21 cellular contexts compared by ENCODE assay signal in the genomic region with DNA sequence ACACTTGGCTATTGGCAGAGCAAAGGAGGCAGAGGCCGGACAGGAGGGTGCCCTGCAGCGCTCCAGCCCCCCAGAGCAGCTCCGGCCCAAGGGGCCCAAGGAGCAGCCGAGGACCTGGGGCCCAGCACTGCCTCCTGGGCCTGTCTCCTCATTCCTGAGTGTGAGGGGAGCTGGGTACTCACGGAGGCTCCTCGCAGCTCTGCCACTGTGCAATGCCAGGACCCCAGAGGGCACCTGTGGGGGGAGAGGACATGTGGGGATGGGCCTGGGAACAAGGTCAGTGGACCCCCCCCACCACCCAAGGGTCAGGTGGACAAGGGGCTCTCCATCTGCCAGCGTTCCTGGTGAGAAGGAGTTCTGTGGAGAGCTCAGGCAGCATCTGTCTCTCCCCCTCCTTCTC.
DNase-seq lines count a peak whose midpoint lies in the region; ATAC-seq, FAIRE-seq and TF ChIP-seq lines count a peak whose summit lies in the region.
"Had no signal": no experiment of that assay in that cellular context is flagged by ENCODE, and none has a peak within 500 bp of the region (broad histone marks: within the 10 kb centered on the region; RNA-seq: fewer than 3 reads in every experiment).

No MANE protein-coding gene starts in this region.

- H3K23ac ChIP-seq in H9 (ENCODE audit: insufficient read length, low read depth, low read length), result no peak overlapping the region
- H3K23ac ChIP-seq in neuronal stem cell (ENCODE audit: low read depth, low read length, poor library complexity), result no peak overlapping the region

- H3K18ac ChIP-seq in H9 (ENCODE audit: insufficient read length, low read depth, low read length) (no peak overlapping the region), neuronal stem cell (ENCODE audit: low read length) (peak overlapping the region; percentile 21)

- H3K9me3 ChIP-seq in H9 (ENCODE audit: control insufficient read depth, low read depth, low read length) (no peaks in the 10 kb centered on the region), kidney (ENCODE audit: control insufficient read depth in 1 of 2, low read length in 2 of 2) (no peaks in the 10 kb centered on the region), neuronal stem cell (replicated peaks in 1 of 2; ENCODE audit: control insufficient read depth in 2 of 2, insufficient read depth in 1 of 2, low read depth in 1 of 2, low read length in 2 of 2) (peaks cover 0 to 2% of the 10 kb centered on the region in 2 donors), testis (no peaks in the 10 kb centered on the region)
- H3K9me3 ChIP-seq: A549 had no signal

- H4K20me1 ChIP-seq in H9 (ENCODE audit: control insufficient read depth, insufficient read depth, insufficient read length), result no peaks in the 10 kb centered on the region

- H3K79me2 ChIP-seq in H9 (ENCODE audit: insufficient read depth, low read length), result no peaks in the 10 kb centered on the region

- no peak overlapping the region for H3K56ac ChIP-seq in H9 (ENCODE audit: insufficient read length, low read depth, low read length)

- peak overlapping the region; percentile 69 for H3K27ac Mint-ChIP-seq in activated naive CD8-positive, alpha-beta T cell treated with anti-CD3 and anti-CD28 coated beads, Interleukin-2, amount 50 U/mL, for 24 hours
- H3K27ac Mint-ChIP-seq in activated naive CD8-positive, alpha-beta T cell treated with anti-CD3 and anti-CD28 coated beads for 36 hours, result no peak overlapping the region
- H3K27ac Mint-ChIP-seq in H9, result peak overlapping the region in 2 of 3 experiments; percentile 36 to 87; a peak in 3 of 7 replicates
- no peak overlapping the region for H3K27ac Mint-ChIP-seq in WTC11
- H3K27ac Mint-ChIP-seq: CD4-positive, CD25-positive, alpha-beta regulatory T cell; CD8-positive, alpha-beta memory T cell; IgD-negative memory B cell had no signal

- TF ChIP-seq CTCF in H9 (conservative IDR thresholded peaks at IDR 0.05), result no peak
- TF ChIP-seq CTCF in kidney (IDR thresholded peaks at IDR 0.05; ENCODE audit: borderline replicate concordance, extremely low read depth, insufficient read depth), result no peak
- TF ChIP-seq CTCF in WTC11 (IDR thresholded peaks at IDR 0.05), result no peak
- TF ChIP-seq CTCF in testis (IDR thresholded peaks at IDR 0.05), result no peak

- peaks cover 3% of the 10 kb centered on the region for H3K9me3 Mint-ChIP-seq in activated naive CD8-positive, alpha-beta T cell treated with anti-CD3 and anti-CD28 coated beads, Interleukin-2, amount 50 U/mL, for 24 hours
- H3K9me3 Mint-ChIP-seq in activated naive CD8-positive, alpha-beta T cell treated with anti-CD3 and anti-CD28 coated beads for 36 hours, result no peaks in the 10 kb centered on the region
- H3K9me3 Mint-ChIP-seq in H9 (peaks cover 6 to 14% of the 10 kb centered on the region in 2 experiments; a peak in 3 of 5 replicates), WTC11 (peaks cover 7% of the 10 kb centered on the region)
- H3K9me3 Mint-ChIP-seq: CD8-positive, alpha-beta memory T cell; IgD-negative memory B cell had no signal

- H3K36me3 ChIP-seq in kidney (ENCODE audit: control insufficient read depth in 1 of 2, insufficient read depth in 2 of 2, low read length in 2 of 2), result no peaks in the 10 kb centered on the region
- no peaks in the 10 kb centered on the region for H3K36me3 ChIP-seq in neuronal stem cell (replicated peaks in 1 of 2; ENCODE audit: control insufficient read depth in 2 of 2, insufficient read depth in 2 of 2, low read length in 2 of 2)
- H3K36me3 ChIP-seq in testis (ENCODE audit: low read depth, missing control alignments), result no peaks in the 10 kb centered on the region

- no peak for TF ChIP-seq POLR2A in testis (IDR thresholded peaks at IDR 0.05)

- H2BK5ac ChIP-seq in H9 (ENCODE audit: insufficient read length, low read length) (no peak overlapping the region), neuronal stem cell (ENCODE audit: low read length) (peak overlapping the region; percentile 35)

- no peaks in the 10 kb centered on the region for H3K36me3 Mint-ChIP-seq in activated naive CD8-positive, alpha-beta T cell treated with anti-CD3 and anti-CD28 coated beads, Interleukin-2, amount 50 U/mL, for 24 hours (ENCODE audit: low read depth)
- H3K36me3 Mint-ChIP-seq in activated naive CD8-positive, alpha-beta T cell treated with anti-CD3 and anti-CD28 coated beads for 36 hours, result no peaks in the 10 kb centered on the region
- H3K36me3 Mint-ChIP-seq in H9 (ENCODE audit: insufficient read depth in 1 of 3, low read depth in 3 of 3) (peaks cover 0 to 7% (median 2%) of the 10 kb centered on the region in 3 experiments; a peak in 3 of 7 replicates), WTC11 (peaks cover 5% of the 10 kb centered on the region; the same call in 1 of the 2 replicates)
- H3K36me3 Mint-ChIP-seq: CD4-positive, CD25-positive, alpha-beta regulatory T cell; CD8-positive, alpha-beta memory T cell; IgD-negative memory B cell had no signal

- ATAC-seq in activated naive CD8-positive, alpha-beta T cell treated with anti-CD3 and anti-CD28 coated beads, Interleukin-2, amount 50 U/mL, for 24 hours, result no peak
- no peak for ATAC-seq in WTC11
- ATAC-seq: A549 had no signal

- intact Hi-C loops in kidney (cut with DNase I) (no loop called here), testis (cut with DNase I; ENCODE audit: low total_unique reads) (no loop called here)

- H2BK15ac ChIP-seq in H9 (ENCODE audit: low read depth, low read length) (no peak overlapping the region), neuronal stem cell (ENCODE audit: low read length) (peak overlapping the region; percentile 42)

- no peak overlapping the region for H3K4me3 ChIP-seq in kidney (ENCODE audit: low read length in 2 of 2)
- H3K4me3 ChIP-seq in neuronal stem cell (ENCODE audit: low read length in 2 of 2), result no peak overlapping the region
- H3K4me3 ChIP-seq in testis, result no peak overlapping the region
- H3K4me3 ChIP-seq: A549 had no signal

- CTCF ChIA-PET in WTC11 (lab: Charles Lee), result interaction anchor here (0.5 kb wide), 1 partner anchor 78 kb away, joined by 4 read pairs; no protein-coding TSS in a partner anchor

- no peak overlapping the region for H2AFZ ChIP-seq in H9 (ENCODE audit: low read length)
- H2AFZ ChIP-seq in neuronal stem cell (ENCODE audit: low read length), result no peak overlapping the region

- H3K27me3 Mint-ChIP-seq in activated naive CD8-positive, alpha-beta T cell treated with anti-CD3 and anti-CD28 coated beads, Interleukin-2, amount 50 U/mL, for 24 hours, result peaks cover 15% of the 10 kb centered on the region
- peaks cover 11% of the 10 kb centered on the region for H3K27me3 Mint-ChIP-seq in activated naive CD8-positive, alpha-beta T cell treated with anti-CD3 and anti-CD28 coated beads for 36 hours
- H3K27me3 Mint-ChIP-seq in H9 (ENCODE audit: low read depth) (peaks cover 8% of the 10 kb centered on the region), WTC11 (ENCODE audit: low read depth) (no peaks in the 10 kb centered on the region)

- H3K27me3 ChIP-seq in H9 (ENCODE audit: insufficient read depth, low read length), result no peaks in the 10 kb centered on the region
- peaks cover 0 to 13% (median 0%) of the 10 kb centered on the region in 3 experiments for H3K27me3 ChIP-seq in neuronal stem cell (ENCODE audit: control insufficient read depth in 3 of 3, insufficient read depth in 3 of 3, low read depth in 1 of 3, low read length in 3 of 3)
- no peaks in the 10 kb centered on the region for H3K27me3 ChIP-seq in testis

- no peak overlapping the region for H2AK5ac ChIP-seq in H9 (ENCODE audit: insufficient read length, low read length)
- H2AK5ac ChIP-seq in neuronal stem cell (ENCODE audit: low read depth, low read length), result peak overlapping the region; percentile 56

- no peak overlapping the region for H4K8ac ChIP-seq in H9 (replicated peaks; ENCODE audit: insufficient read length, low read depth, low read length)
- H4K8ac ChIP-seq in neuronal stem cell (ENCODE audit: low read depth, low read length), result no peak overlapping the region

- no peak overlapping the region for H2BK12ac ChIP-seq in H9 (ENCODE audit: insufficient read length, low read depth, low read length)
- H2BK12ac ChIP-seq in neuronal stem cell (ENCODE audit: low read length), result peak overlapping the region; percentile 26

- H3K9ac ChIP-seq in H9 (ENCODE audit: extremely low read depth, insufficient read length, low read length) (no peak overlapping the region), kidney (ENCODE audit: low read length in 2 of 2) (no peak overlapping the region), neuronal stem cell (ENCODE audit: low read depth, low read length, poor library complexity) (no peak overlapping the region)

- WGBS in H9 (ENCODE audit: extremely low coverage, insufficient read length, low lambda C conversion rate), result no CpG with 5 or more reads among the region's 7 CpGs
- no CpG with 5 or more reads among the region's 7 CpGs for WGBS in neuronal stem cell (ENCODE audit: extremely low coverage in 2 of 2, insufficient read length in 2 of 2, insufficient replicate concordance in 1 of 2), 2 donors
- 72 to 84% methylated on average over 5 to 7 of the region's 7 CpGs for WGBS in testis, 2 donors

- no peak overlapping the region for H3T11ph ChIP-seq in H9 (ENCODE audit: low read length)

- H3K79me1 ChIP-seq in H9 (ENCODE audit: insufficient read depth, low read depth, low read length, poor library complexity, severe bottlenecking) (no peaks in the 10 kb centered on the region), neuronal stem cell (ENCODE audit: low read depth, low read length) (peaks cover 1% of the 10 kb centered on the region)

- POLR2A ChIA-PET in WTC11 (lab: Charles Lee), result no interaction called here

- H4K91ac ChIP-seq in H9 (ENCODE audit: insufficient read length, low read depth, low read length), result no peak overlapping the region
- no peak overlapping the region for H4K91ac ChIP-seq in neuronal stem cell (ENCODE audit: low read depth, low read length, poor library complexity)

- H2BK20ac ChIP-seq in H9 (ENCODE audit: low read depth, low read length, poor library complexity, severe bottlenecking), result no peak overlapping the region

- FAIRE-seq in kidney (lab: Jason Lieb, UNC), result no peak
- FAIRE-seq: A549, HepG2 had no signal

- no peak overlapping the region for H3K4me3 Mint-ChIP-seq in activated naive CD8-positive, alpha-beta T cell treated with anti-CD3 and anti-CD28 coated beads, Interleukin-2, amount 50 U/mL, for 24 hours
- H3K4me3 Mint-ChIP-seq in activated naive CD8-positive, alpha-beta T cell treated with anti-CD3 and anti-CD28 coated beads for 36 hours, result no peak overlapping the region
- H3K4me3 Mint-ChIP-seq in H9 (no peak overlapping the region), WTC11 (no peak overlapping the region)
- H3K4me3 Mint-ChIP-seq: CD4-positive, CD25-positive, alpha-beta regulatory T cell; CD8-positive, alpha-beta memory T cell had no signal

- H3K4me1 ChIP-seq in H9 (ENCODE audit: insufficient read depth, low read length) (no peaks in the 10 kb centered on the region), kidney (ENCODE audit: control insufficient read depth in 1 of 2, insufficient read depth in 1 of 2, low read depth in 1 of 2, low read length in 2 of 2) (no peaks in the 10 kb centered on the region), neuronal stem cell (ENCODE audit: control insufficient read depth in 2 of 2, insufficient read depth in 1 of 2, low read depth in 1 of 2, low read length in 2 of 2) (peaks cover 0 to 3% of the 10 kb centered on the region in 2 donors), testis (no peaks in the 10 kb centered on the region)

- no peak overlapping the region for H3K4me2 ChIP-seq in H9 (ENCODE audit: insufficient read depth, insufficient read length, low read length)
- no peak overlapping the region for H3K4me2 ChIP-seq in neuronal stem cell (ENCODE audit: insufficient read depth, low read length, poor library complexity, severe bottlenecking)
- H3K4me2 ChIP-seq: A549 had no signal

- H3K4ac ChIP-seq in H9 (ENCODE audit: low read depth, low read length), result no peak overlapping the region
- no peak overlapping the region for H3K4ac ChIP-seq in neuronal stem cell (ENCODE audit: low read length)

- H4K5ac ChIP-seq in H9 (ENCODE audit: insufficient read length, low read depth, low read length), result no peak overlapping the region

- H3K14ac ChIP-seq in H9 (ENCODE audit: insufficient read depth, low read length) (no peak overlapping the region), neuronal stem cell (ENCODE audit: low read length) (no peak overlapping the region)

- in situ Hi-C loops in ACHN (cut with HindIII; ENCODE audit: low pct_ligation_motif_present, low pct_unique_long_range_greater_than_20kb, low sequenced_read_pairs), result no loop called here

- no peaks in the 10 kb centered on the region for H3K23me2 ChIP-seq in H9 (ENCODE audit: insufficient read length, low read depth, low read length, poor library complexity, severe bottlenecking)

- H3K4me1 Mint-ChIP-seq in activated naive CD8-positive, alpha-beta T cell treated with anti-CD3 and anti-CD28 coated beads, Interleukin-2, amount 50 U/mL, for 24 hours, result no peaks in the 10 kb centered on the region
- H3K4me1 Mint-ChIP-seq in activated naive CD8-positive, alpha-beta T cell treated with anti-CD3 and anti-CD28 coated beads for 36 hours, result no peaks in the 10 kb centered on the region
- H3K4me1 Mint-ChIP-seq in H9, result peaks cover 18 to 29% of the 10 kb centered on the region in 2 experiments
- peaks cover 18% of the 10 kb centered on the region for H3K4me1 Mint-ChIP-seq in WTC11
- H3K4me1 Mint-ChIP-seq: CD4-positive, CD25-positive, alpha-beta regulatory T cell; CD8-positive, alpha-beta memory T cell had no signal

- H2BK120ac ChIP-seq in H9 (ENCODE audit: low read depth, low read length, poor library complexity, severe bottlenecking) (no peak overlapping the region), neuronal stem cell (ENCODE audit: low read depth, low read length) (no peak overlapping the region)

- H3K27ac ChIP-seq in H9 (ENCODE audit: insufficient read length, low read depth, low read length) (no peak overlapping the region), kidney (ENCODE audit: low read depth in 2 of 2, low read length in 2 of 2) (no peak overlapping the region), neuronal stem cell (replicated peaks; ENCODE audit: low read length) (no peak overlapping the region), testis (no peak overlapping the region)
- H3K27ac ChIP-seq: 22Rv1, A549 had no signal

- DNase-seq in activated naive CD8-positive, alpha-beta T cell treated with anti-CD3 and anti-CD28 coated beads, Interleukin-2, amount 50 U/mL, for 24 hours, result no peak
- no peak for DNase-seq in activated naive CD8-positive, alpha-beta T cell treated with anti-CD3 and anti-CD28 coated beads for 36 hours
- DNase-seq in H9 (no peak), kidney (peak; percentile 61), neuronal stem cell (ENCODE audit: low spot score) (no peak), WTC11 (ENCODE audit: low spot score) (no peak), ACHN (no peak), testis (no peak)
- DNase-seq: C1 segment of cervical spinal cord; CD4-positive, CD25-positive, alpha-beta regulatory T cell; CD8-positive, alpha-beta memory T cell; COR-L47; DMS153; DMS79; GF-D8; GOT3; H7 had no signal

Comparison
In these comparisons a context has a peak if more than half of its experiments do, and no peak if none do; other contexts are left out.
1. H3K27ac Mint-ChIP-seq: peak in activated naive CD8-positive, alpha-beta T cell treated with anti-CD3 and anti-CD28 coated beads, Interleukin-2, amount 50 U/mL, for 24 hours (single experiment) and H9 (2 of 3); none in activated naive CD8-positive, alpha-beta T cell treated with anti-CD3 and anti-CD28 coated beads for 36 hours (single experiment) and WTC11 (single experiment).